1 cellular context compared by ENCODE assay signal in the genomic region with DNA sequence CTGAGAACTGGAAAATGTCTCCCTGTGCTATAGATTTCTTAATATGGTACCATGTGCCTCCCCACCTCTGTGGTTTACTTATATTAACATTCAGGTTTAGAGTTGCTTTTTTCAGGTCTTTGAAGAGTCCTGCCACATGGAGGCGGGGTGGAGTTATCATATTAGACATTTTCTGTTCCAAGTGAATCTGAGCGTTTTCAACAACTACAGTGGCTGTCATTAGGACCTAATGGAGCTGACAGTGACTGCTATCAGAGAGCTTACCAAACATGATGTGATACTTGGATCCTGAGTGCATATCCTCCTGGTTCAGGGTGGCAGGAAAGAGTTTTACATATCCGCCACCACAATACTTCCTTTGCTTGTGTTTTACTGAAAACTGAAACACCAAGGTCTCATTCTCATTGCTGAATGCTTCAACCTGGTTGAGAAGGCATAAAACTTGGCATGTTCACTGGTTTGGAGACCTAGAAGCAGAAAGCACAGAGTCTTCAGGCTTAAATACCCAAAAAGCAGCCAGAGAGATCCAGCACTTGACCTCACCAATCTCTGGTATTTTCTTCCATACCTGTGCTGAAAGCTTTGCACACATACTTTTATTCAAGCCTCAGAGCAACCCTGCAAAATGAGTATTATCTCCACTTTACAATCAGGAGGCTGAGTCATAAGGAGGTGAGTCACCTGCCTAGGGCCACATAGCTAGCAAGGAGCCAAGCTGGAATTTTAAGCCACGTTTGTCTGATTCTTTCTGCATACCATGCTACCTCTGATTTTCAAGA.
A peak's percentile ranks its signal among the peaks of the same experiment; 100 is the strongest.
TF ChIP-seq lines count a peak whose summit lies in the region.

No MANE protein-coding gene starts in this region.

TF ChIP-seq in K562, 482 proteins besides CTCF, POLR2A, EP300 and RAD21 (continued from another document and continues in another):
- TF ChIP-seq, protein P1, sequence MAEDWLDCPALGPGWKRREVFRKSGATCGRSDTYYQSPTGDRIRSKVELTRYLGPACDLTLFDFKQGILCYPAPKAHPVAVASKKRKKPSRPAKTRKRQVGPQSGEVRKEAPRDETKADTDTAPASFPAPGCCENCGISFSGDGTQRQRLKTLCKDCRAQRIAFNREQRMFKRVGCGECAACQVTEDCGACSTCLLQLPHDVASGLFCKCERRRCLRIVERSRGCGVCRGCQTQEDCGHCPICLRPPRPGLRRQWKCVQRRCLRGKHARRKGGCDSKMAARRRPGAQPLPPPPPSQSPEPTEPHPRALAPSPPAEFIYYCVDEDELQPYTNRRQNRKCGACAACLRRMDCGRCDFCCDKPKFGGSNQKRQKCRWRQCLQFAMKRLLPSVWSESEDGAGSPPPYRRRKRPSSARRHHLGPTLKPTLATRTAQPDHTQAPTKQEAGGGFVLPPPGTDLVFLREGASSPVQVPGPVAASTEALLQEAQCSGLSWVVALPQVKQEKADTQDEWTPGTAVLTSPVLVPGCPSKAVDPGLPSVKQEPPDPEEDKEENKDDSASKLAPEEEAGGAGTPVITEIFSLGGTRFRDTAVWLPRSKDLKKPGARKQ (CRISPR knock-in tag; IDR thresholded peaks at IDR 0.05) = no peak
- TF ChIP-seq DPF2 (IDR thresholded peaks at IDR 0.05) (peak; percentile 97), ZC3H4 (CRISPR knock-in tag; IDR thresholded peaks at IDR 0.05; ENCODE audit: borderline replicate concordance) (no peak), EZH2 (IDR thresholded peaks at IDR 0.05; ENCODE audit: borderline replicate concordance, low read depth, low read length) (no peak), ZKSCAN3 (CRISPR knock-in tag; IDR thresholded peaks at IDR 0.05) (no peak), MAFK (IDR thresholded peaks at IDR 0.05; ENCODE audit: low read length) (no peak), PATZ1 (CRISPR knock-in tag; IDR thresholded peaks at IDR 0.05; ENCODE audit: borderline replicate concordance) (no peak), ZFPM2 (CRISPR knock-in tag; IDR thresholded peaks at IDR 0.05) (no peak), ZNF324 (CRISPR knock-in tag; IDR thresholded peaks at IDR 0.05) (no peak), CBX8 (IDR thresholded peaks at IDR 0.05; ENCODE audit: borderline replicate concordance, extremely low read depth, low read depth, low read length, poor library complexity, severe bottlenecking) (no peak), SNRNP70 (optimal IDR thresholded peaks at IDR 0.05; ENCODE audit: low read depth, low read length) (no peak), ZNF23 (CRISPR knock-in tag; IDR thresholded peaks at IDR 0.05) (no peak), MEIS2 (IDR thresholded peaks at IDR 0.05; ENCODE audit: partially characterized antibody) (peak; percentile 13), RFX7 (CRISPR knock-in tag; IDR thresholded peaks at IDR 0.05) (no peak), RUNX1 (IDR thresholded peaks at IDR 0.05; ENCODE audit: low read depth) (no peak), ZMIZ1 (IDR thresholded peaks at IDR 0.05; ENCODE audit: low read depth in 2 of 2, low read length in 2 of 2) (no peak), DEAF1 (CRISPR knock-in tag; IDR thresholded peaks at IDR 0.05) (peak; percentile 40; the same call in 1 of the 2 replicates), FOXM1 (IDR thresholded peaks at IDR 0.05; ENCODE audit: low read depth) (no peak), FOXM1 (CRISPR knock-in tag; IDR thresholded peaks at IDR 0.05; ENCODE audit: low read depth) (no peak), THAP7 (CRISPR knock-in tag; IDR thresholded peaks at IDR 0.05) (no peak), ZNF133 (CRISPR knock-in tag; IDR thresholded peaks at IDR 0.05) (no peak), ZNF316 (IDR thresholded peaks at IDR 0.05) (no peak), ZNF311 (CRISPR knock-in tag; IDR thresholded peaks at IDR 0.05) (no peak), ZNF12 (CRISPR knock-in tag; IDR thresholded peaks at IDR 0.05) (no peak), ZNF280B (CRISPR knock-in tag; IDR thresholded peaks at IDR 0.05) (no peak)
- TF ChIP-seq, protein P2, sequence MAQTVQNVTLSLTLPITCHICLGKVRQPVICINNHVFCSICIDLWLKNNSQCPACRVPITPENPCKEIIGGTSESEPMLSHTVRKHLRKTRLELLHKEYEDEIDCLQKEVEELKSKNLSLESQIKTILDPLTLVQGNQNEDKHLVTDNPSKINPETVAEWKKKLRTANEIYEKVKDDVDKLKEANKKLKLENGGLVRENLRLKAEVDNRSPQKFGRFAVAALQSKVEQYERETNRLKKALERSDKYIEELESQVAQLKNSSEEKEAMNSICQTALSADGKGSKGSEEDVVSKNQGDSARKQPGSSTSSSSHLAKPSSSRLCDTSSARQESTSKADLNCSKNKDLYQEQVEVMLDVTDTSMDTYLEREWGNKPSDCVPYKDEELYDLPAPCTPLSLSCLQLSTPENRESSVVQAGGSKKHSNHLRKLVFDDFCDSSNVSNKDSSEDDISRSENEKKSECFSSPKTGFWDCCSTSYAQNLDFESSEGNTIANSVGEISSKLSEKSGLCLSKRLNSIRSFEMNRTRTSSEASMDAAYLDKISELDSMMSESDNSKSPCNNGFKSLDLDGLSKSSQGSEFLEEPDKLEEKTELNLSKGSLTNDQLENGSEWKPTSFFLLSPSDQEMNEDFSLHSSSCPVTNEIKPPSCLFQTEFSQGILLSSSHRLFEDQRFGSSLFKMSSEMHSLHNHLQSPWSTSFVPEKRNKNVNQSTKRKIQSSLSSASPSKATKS (CRISPR knock-in tag; IDR thresholded peaks at IDR 0.05) = no peak
- TF ChIP-seq, protein P3, sequence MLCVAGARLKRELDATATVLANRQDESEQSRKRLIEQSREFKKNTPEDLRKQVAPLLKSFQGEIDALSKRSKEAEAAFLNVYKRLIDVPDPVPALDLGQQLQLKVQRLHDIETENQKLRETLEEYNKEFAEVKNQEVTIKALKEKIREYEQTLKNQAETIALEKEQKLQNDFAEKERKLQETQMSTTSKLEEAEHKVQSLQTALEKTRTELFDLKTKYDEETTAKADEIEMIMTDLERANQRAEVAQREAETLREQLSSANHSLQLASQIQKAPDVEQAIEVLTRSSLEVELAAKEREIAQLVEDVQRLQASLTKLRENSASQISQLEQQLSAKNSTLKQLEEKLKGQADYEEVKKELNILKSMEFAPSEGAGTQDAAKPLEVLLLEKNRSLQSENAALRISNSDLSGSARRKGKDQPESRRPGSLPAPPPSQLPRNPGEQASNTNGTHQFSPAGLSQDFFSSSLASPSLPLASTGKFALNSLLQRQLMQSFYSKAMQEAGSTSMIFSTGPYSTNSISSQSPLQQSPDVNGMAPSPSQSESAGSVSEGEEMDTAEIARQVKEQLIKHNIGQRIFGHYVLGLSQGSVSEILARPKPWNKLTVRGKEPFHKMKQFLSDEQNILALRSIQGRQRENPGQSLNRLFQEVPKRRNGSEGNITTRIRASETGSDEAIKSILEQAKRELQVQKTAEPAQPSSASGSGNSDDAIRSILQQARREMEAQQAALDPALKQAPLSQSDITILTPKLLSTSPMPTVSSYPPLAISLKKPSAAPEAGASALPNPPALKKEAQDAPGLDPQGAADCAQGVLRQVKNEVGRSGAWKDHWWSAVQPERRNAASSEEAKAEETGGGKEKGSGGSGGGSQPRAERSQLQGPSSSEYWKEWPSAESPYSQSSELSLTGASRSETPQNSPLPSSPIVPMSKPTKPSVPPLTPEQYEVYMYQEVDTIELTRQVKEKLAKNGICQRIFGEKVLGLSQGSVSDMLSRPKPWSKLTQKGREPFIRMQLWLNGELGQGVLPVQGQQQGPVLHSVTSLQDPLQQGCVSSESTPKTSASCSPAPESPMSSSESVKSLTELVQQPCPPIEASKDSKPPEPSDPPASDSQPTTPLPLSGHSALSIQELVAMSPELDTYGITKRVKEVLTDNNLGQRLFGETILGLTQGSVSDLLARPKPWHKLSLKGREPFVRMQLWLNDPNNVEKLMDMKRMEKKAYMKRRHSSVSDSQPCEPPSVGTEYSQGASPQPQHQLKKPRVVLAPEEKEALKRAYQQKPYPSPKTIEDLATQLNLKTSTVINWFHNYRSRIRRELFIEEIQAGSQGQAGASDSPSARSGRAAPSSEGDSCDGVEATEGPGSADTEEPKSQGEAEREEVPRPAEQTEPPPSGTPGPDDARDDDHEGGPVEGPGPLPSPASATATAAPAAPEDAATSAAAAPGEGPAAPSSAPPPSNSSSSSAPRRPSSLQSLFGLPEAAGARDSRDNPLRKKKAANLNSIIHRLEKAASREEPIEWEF (CRISPR knock-in tag; IDR thresholded peaks at IDR 0.05) = no peak
- TF ChIP-seq, protein P4, sequence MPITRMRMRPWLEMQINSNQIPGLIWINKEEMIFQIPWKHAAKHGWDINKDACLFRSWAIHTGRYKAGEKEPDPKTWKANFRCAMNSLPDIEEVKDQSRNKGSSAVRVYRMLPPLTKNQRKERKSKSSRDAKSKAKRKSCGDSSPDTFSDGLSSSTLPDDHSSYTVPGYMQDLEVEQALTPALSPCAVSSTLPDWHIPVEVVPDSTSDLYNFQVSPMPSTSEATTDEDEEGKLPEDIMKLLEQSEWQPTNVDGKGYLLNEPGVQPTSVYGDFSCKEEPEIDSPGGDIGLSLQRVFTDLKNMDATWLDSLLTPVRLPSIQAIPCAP (CRISPR knock-in tag; IDR thresholded peaks at IDR 0.05; ENCODE audit: borderline replicate concordance) = no peak
- TF ChIP-seq, protein P5, sequence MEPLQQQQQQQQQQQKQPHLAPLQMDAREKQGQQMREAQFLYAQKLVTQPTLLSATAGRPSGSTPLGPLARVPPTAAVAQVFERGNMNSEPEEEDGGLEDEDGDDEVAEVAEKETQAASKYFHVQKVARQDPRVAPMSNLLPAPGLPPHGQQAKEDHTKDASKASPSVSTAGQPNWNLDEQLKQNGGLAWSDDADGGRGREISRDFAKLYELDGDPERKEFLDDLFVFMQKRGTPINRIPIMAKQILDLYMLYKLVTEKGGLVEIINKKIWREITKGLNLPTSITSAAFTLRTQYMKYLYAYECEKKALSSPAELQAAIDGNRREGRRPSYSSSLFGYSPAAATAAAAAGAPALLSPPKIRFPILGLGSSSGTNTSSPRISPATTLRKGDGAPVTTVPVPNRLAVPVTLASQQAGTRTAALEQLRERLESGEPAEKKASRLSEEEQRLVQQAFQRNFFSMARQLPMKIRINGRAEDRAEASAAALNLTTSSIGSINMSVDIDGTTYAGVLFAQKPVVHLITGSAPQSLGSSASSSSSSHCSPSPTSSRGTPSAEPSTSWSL (CRISPR knock-in tag; IDR thresholded peaks at IDR 0.05; ENCODE audit: borderline replicate concordance) = no peak
